Comparison of ENCODE assay signal across 22 cellular contexts in the genomic region with DNA sequence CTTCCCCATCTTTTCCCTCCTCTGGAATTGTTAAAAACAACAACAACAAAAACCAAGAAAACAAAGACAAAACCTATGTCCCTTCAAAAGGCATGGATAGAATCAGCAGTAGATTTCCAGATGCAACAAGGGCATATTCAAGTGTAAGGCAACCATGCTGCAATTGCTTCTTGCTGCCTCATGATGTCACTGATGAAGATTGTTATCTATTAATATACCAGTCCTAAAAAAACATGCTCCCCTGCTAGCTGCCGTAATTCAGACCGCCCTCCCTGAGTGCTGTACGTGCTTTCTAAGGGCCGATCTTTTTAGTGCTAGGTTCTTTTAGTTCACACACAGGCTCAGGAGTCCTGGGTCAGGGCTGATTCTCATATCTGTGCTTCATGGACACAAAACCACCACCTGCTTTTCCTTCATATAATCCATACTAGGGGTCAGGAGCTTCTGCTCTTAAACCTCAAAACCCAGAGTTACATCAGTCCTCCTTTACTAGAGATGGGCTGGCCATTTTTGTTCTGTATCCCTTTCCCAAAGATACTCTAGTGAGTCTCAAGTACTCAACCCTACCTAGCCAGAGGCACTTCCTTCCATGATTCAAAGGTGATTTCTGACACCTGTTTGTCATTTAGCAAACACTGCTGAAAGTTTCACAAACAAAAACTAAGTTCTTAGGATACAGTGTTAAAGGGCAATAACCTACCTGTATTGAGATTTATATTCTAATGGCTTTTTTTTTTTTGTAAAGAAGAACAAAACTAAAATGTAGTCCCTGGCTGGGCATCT.
DNase-seq lines count a peak whose midpoint lies in the region; ATAC-seq and TF ChIP-seq lines count a peak whose summit lies in the region.
"Had no signal": no experiment of that assay in that cellular context is flagged by ENCODE, and none has a peak within 500 bp of the region (broad histone marks: within the 10 kb centered on the region; RNA-seq: fewer than 3 reads in every experiment).

No MANE protein-coding gene starts in this region.

- TF ChIP-seq POLR2A in HCT116 (IDR thresholded peaks at IDR 0.05; ENCODE audit: borderline replicate concordance, extremely low read depth, insufficient read depth, insufficient read length): no peak

- no peaks in the 10 kb centered on the region for H3K4me1 Mint-ChIP-seq in CD14-positive monocyte
- H3K4me1 Mint-ChIP-seq: B cell had no signal

- no peak for DNase-seq in HCT116 (ENCODE audit: low read depth, low spot score)
- DNase-seq in RKO (ENCODE audit: low spot score): peak; percentile 12
- DNase-seq in fibroblast of mammary gland (ENCODE audit: low read depth): peak; percentile 14
- DNase-seq in CD14-positive monocyte (ENCODE audit: low spot score): no peak
- no peak for DNase-seq in left ventricle myocardium superior
- DNase-seq: activated CD4-positive, alpha-beta T cell treated with anti-CD3 and anti-CD28 coated beads, Interleukin-2, amount 50 U/mL, for 1 hour; activated CD8-positive, alpha-beta memory T cell treated with anti-CD3 and anti-CD28 coated beads, Interleukin-2, amount 50 U/mL, for 48 hours; activated gamma-delta T cell; Calu3; central memory CD4-positive, alpha-beta T cell; effector CD4-positive, alpha-beta T cell; NCI-H1930; NCI-H526; stimulated activated CD4-positive, alpha-beta T cell treated with anti-CD3 and anti-CD28 coated beads, Interleukin-4, amount 100 ng/mL, for 24 hours; substantia nigra; T-helper 1 cell had no signal

- RAD21 ChIA-PET in HCT116 (lab: Charles Lee; ENCODE audit: low non-redundant PET in 1 of 2, low total read pairs in 2 of 2, uncharacterized antibody in 2 of 2, unreplicated experiment in 2 of 2): no interaction called here

- H3K27ac Mint-ChIP-seq in CD14-positive monocyte: no peak overlapping the region
- H3K27ac Mint-ChIP-seq: B cell had no signal

- H3K9ac ChIP-seq in HCT116 (ENCODE audit: low read length): no peak overlapping the region

- peaks cover 0 to 17% (median 7%) of the 10 kb centered on the region in 7 donors for H3K9me3 Mint-ChIP-seq in CD14-positive monocyte

- H3K27me3 Mint-ChIP-seq in CD14-positive monocyte (ENCODE audit: low read depth in 3 of 3): peaks cover 0 to 3% (median 2%) of the 10 kb centered on the region in 3 donors
- H3K27me3 Mint-ChIP-seq: B cell had no signal

- H2AFZ ChIP-seq in HCT116 (ENCODE audit: low read depth, low read length, poor library complexity, severe bottlenecking): no peak overlapping the region

- H3K4me1 ChIP-seq in HCT116 (ENCODE audit: control insufficient read depth in 1 of 2, insufficient read depth in 2 of 2, low read length in 2 of 2): no peaks in the 10 kb centered on the region

- no peaks in the 10 kb centered on the region for H3K9me2 ChIP-seq in HCT116 (ENCODE audit: insufficient read depth)

- BruUV-seq in HCT116 (replicated peaks; lab: Mats Ljungman, UMichigan): no TSS peak

- no peak overlapping the region for H3K27ac ChIP-seq in HCT116 (ENCODE audit: low read depth, low read length)
- H3K27ac ChIP-seq: RWPE1 had no signal

- H3K36me3 Mint-ChIP-seq in CD14-positive monocyte: no peaks in the 10 kb centered on the region

- no peak for TF ChIP-seq RAD21 in HCT116 (IDR thresholded peaks at IDR 0.05; ENCODE audit: low read depth)

- no peak overlapping the region for H3K4me2 ChIP-seq in HCT116 (ENCODE audit: low read length)

- peaks cover 0 to 5% of the 10 kb centered on the region in 2 experiments; a peak in 2 of 4 replicates for H3K9me3 ChIP-seq in HCT116 (ENCODE audit: control insufficient read depth in 1 of 2, insufficient read depth in 1 of 2, low read depth in 1 of 2, low read length in 2 of 2)

- H3K4me3 ChIP-seq in HCT116 (replicated peaks in 1 of 2; ENCODE audit: low read depth in 1 of 2, low read length in 2 of 2) (no peak overlapping the region), fibroblast of mammary gland (ENCODE audit: control insufficient read depth, low read depth, low read length) (no peak overlapping the region)
- H3K4me3 ChIP-seq: lung had no signal

- POLR2A ChIA-PET in HCT116 (lab: Charles Lee): no interaction called here

- 0 out of 4 replicates have a peak, but pooled peaks cover 0 to 5% of the 10 kb centered on the region in 2 experiments for H3K36me3 ChIP-seq in HCT116 (ENCODE audit: control insufficient read depth in 1 of 2, insufficient read depth in 2 of 2, low read length in 2 of 2)

- intact Hi-C loops in HCT116 (cut with micrococcal nuclease): no loop called here
- intact Hi-C loops in CD14-positive monocyte (cut with micrococcal nuclease): no loop called here
- intact Hi-C loops in left ventricle myocardium superior (cut with micrococcal nuclease): no loop called here

- TF ChIP-seq CTCF in GM12873 (IDR thresholded peaks at IDR 0.05; ENCODE audit: insufficient read depth, low read depth, low read length, missing control alignments) (peak; percentile 8), HCT116 (IDR thresholded peaks at IDR 0.05 in 2 of 3, conservative IDR thresholded peaks at IDR 0.05 in 1 of 3; ENCODE audit: borderline replicate concordance in 1 of 3, insufficient read depth in 1 of 3, low read depth in 2 of 3, low read length in 2 of 3) (0 out of 6 replicates have a peak, but pooled peaks of 1 of the 3 experiments have one; percentile 15), fibroblast of mammary gland (conservative IDR thresholded peaks at IDR 0.05; ENCODE audit: control insufficient read depth, insufficient read depth, low read depth, low read length) (no peak), CD14-positive monocyte (IDR thresholded peaks at IDR 0.05) (no peak)

- H3K27me3 ChIP-seq in HCT116 (ENCODE audit: insufficient read depth, low read length): no peaks in the 10 kb centered on the region

- H4K20me1 ChIP-seq in HCT116 (ENCODE audit: insufficient read depth): no peaks in the 10 kb centered on the region

- no peak overlapping the region for H3K4me3 Mint-ChIP-seq in CD14-positive monocyte
- H3K4me3 Mint-ChIP-seq: B cell had no signal

- H3K79me2 ChIP-seq in HCT116 (ENCODE audit: insufficient read depth, low read length): no peaks in the 10 kb centered on the region

- ATAC-seq in HCT116: peak; percentile 30; the same call in 1 of the 2 replicates
- ATAC-seq in HG02678 (IDR thresholded peaks at IDR 0.05; ENCODE audit: unreplicated experiment): no peak
- ATAC-seq in left ventricle myocardium superior: no peak
- ATAC-seq: HepG2 had no signal

- CTCF ChIA-PET in HCT116 (lab: Charles Lee): no interaction called here

TF ChIP-seq in HCT116, 20 proteins besides CTCF, POLR2A, EP300 and RAD21 (continues in another document):
- TF ChIP-seq JUND (IDR thresholded peaks at IDR 0.05) (no peak), FOSL1 (IDR thresholded peaks at IDR 0.05; ENCODE audit: low read depth) (no peak), SIN3A (IDR thresholded peaks at IDR 0.05; ENCODE audit: low read depth) (no peak), SP1 (IDR thresholded peaks at IDR 0.05; ENCODE audit: low read depth) (no peak), EGR1 (IDR thresholded peaks at IDR 0.05; ENCODE audit: low read depth) (no peak), YY1 (IDR thresholded peaks at IDR 0.05; ENCODE audit: extremely low read depth, insufficient replicate concordance, low read depth, low read length) (no peak), CBX3 (IDR thresholded peaks at IDR 0.05; ENCODE audit: low read depth) (no peak), TCF7L2 (IDR thresholded peaks at IDR 0.05; ENCODE audit: borderline replicate concordance, extremely low read depth, insufficient read depth, insufficient read length) (no peak), CEBPB (IDR thresholded peaks at IDR 0.05; ENCODE audit: low read depth) (no peak), EZH2phosphoT487 (IDR thresholded peaks at IDR 0.05; ENCODE audit: borderline replicate concordance) (no peak), ELF1 (IDR thresholded peaks at IDR 0.05; ENCODE audit: borderline replicate concordance, low read depth) (no peak), ZNF274 (IDR thresholded peaks at IDR 0.05; ENCODE audit: low read depth, low read length) (no peak), SRF (IDR thresholded peaks at IDR 0.05; ENCODE audit: low read depth) (no peak), ZFX (IDR thresholded peaks at IDR 0.05) (no peak), EZH2 (IDR thresholded peaks at IDR 0.05) (no peak)
- TF ChIP-seq, protein P1, sequence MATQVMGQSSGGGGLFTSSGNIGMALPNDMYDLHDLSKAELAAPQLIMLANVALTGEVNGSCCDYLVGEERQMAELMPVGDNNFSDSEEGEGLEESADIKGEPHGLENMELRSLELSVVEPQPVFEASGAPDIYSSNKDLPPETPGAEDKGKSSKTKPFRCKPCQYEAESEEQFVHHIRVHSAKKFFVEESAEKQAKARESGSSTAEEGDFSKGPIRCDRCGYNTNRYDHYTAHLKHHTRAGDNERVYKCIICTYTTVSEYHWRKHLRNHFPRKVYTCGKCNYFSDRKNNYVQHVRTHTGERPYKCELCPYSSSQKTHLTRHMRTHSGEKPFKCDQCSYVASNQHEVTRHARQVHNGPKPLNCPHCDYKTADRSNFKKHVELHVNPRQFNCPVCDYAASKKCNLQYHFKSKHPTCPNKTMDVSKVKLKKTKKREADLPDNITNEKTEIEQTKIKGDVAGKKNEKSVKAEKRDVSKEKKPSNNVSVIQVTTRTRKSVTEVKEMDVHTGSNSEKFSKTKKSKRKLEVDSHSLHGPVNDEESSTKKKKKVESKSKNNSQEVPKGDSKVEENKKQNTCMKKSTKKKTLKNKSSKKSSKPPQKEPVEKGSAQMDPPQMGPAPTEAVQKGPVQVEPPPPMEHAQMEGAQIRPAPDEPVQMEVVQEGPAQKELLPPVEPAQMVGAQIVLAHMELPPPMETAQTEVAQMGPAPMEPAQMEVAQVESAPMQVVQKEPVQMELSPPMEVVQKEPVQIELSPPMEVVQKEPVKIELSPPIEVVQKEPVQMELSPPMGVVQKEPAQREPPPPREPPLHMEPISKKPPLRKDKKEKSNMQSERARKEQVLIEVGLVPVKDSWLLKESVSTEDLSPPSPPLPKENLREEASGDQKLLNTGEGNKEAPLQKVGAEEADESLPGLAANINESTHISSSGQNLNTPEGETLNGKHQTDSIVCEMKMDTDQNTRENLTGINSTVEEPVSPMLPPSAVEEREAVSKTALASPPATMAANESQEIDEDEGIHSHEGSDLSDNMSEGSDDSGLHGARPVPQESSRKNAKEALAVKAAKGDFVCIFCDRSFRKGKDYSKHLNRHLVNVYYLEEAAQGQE (IDR thresholded peaks at IDR 0.05; ENCODE audit: low read depth): no peak
- TF ChIP-seq, protein P2, sequence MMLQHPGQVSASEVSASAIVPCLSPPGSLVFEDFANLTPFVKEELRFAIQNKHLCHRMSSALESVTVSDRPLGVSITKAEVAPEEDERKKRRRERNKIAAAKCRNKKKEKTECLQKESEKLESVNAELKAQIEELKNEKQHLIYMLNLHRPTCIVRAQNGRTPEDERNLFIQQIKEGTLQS (IDR thresholded peaks at IDR 0.05): no peak

Comparison
In these comparisons a context has a peak if more than half of its experiments do, and no peak if none do; other contexts are left out.
1. DNase-seq: peak in RKO (single experiment) and fibroblast of mammary gland (single experiment); none in HCT116 (single experiment), CD14-positive monocyte (single experiment) and left ventricle myocardium superior (single experiment).